Comparison of ENCODE assay signal across 11 cellular contexts in the genomic region with DNA sequence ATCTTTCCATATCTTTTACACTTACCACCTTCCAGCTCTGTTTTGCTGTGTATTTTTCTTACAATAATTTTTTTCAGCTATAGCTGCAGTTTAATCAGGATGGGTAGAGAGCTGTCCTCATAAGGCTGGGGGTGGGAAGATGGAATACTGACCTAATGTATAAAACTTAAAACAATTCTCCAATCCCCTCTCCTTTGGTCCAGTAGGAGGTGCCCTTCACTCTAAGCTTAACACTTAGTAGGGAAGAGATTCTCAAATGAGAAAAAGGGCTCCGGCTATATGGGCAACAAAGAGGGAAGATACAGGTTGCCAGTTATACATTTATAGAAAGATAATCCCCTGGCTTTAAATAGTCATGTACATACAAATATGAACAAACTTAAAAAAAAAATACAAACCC. TPM values are rescaled to one million over a fixed set of nuclear protein-coding genes. Genes with fewer than 3 reads are reported as not detected.
DNase-seq lines count a peak whose midpoint lies in the region; ATAC-seq and TF ChIP-seq lines count a peak whose summit lies in the region.
"Had no signal": no experiment of that assay in that cellular context is flagged by ENCODE, and none has a peak within 500 bp of the region (broad histone marks: within the 10 kb centered on the region; RNA-seq: fewer than 3 reads in every experiment).

No MANE protein-coding gene starts in this region.

- CTCF ChIA-PET in activated CD4-positive, alpha-beta T cell treated with anti-CD3 and anti-CD28 coated beads, Interleukin-2, amount 10 ng/mL, durations not matched to agents 7 days and 5 days (lab: Charles Lee) = interaction anchor here (0.7 to 3.1 kb wide), 6 partner anchors 8 to 134 kb away, joined by 3 to 16 read pairs (median 4); a partner anchor contains a TSS

- peaks cover 30% of the 10 kb centered on the region for H3K4me1 Mint-ChIP-seq in HFFc6 (ENCODE audit: low read depth)
- H3K4me1 Mint-ChIP-seq in activated CD4-positive, alpha-beta T cell treated with anti-CD3 and anti-CD28 coated beads, Interleukin-2, amount 10 ng/mL, durations not matched to agents 7 days and 5 days = peaks cover 47% of the 10 kb centered on the region
- H3K4me1 Mint-ChIP-seq in activated T-helper 17 cell treated with anti-CD3 and anti-CD28 coated beads, Interleukin-2, amount 50 U/mL, for 72 hours = peaks cover 19% of the 10 kb centered on the region

- H3K36me3 Mint-ChIP-seq in HFFc6 (ENCODE audit: low read depth) = peaks cover 25% of the 10 kb centered on the region
- H3K36me3 Mint-ChIP-seq in activated CD4-positive, alpha-beta T cell treated with anti-CD3 and anti-CD28 coated beads, Interleukin-2, amount 10 ng/mL, durations not matched to agents 7 days and 5 days (ENCODE audit: low read depth) = peaks cover 41% of the 10 kb centered on the region
- peaks cover 14% of the 10 kb centered on the region for H3K36me3 Mint-ChIP-seq in activated T-helper 17 cell treated with anti-CD3 and anti-CD28 coated beads, Interleukin-2, amount 50 U/mL, for 72 hours (ENCODE audit: low read depth)

- ATAC-seq in DND-41 (ENCODE audit: insufficient read depth, low read depth) = no peak
- no peak for ATAC-seq in activated T-helper 17 cell treated with anti-CD3 and anti-CD28 coated beads, Interleukin-2, amount 50 U/mL, for 72 hours (replicated peaks)

- no peak overlapping the region for H2AFZ ChIP-seq in DND-41 (ENCODE audit: low read depth, low read length)

- intact Hi-C loops in cardiac septum (cut with DNase I) = no loop called here

- peaks cover 14% of the 10 kb centered on the region for H4K20me1 ChIP-seq in DND-41 (ENCODE audit: insufficient read depth, low read length)

- no peak overlapping the region for H3K4me2 ChIP-seq in DND-41 (ENCODE audit: insufficient read depth, low read length)

- H3K4me1 ChIP-seq in DND-41 (ENCODE audit: insufficient read depth, low read length) = peaks cover 54% of the 10 kb centered on the region

- no peaks in the 10 kb centered on the region for H3K9me3 ChIP-seq in DND-41 (ENCODE audit: insufficient read depth, low read length, severe bottlenecking)

- H3K9me3 Mint-ChIP-seq in HFFc6 = no peaks in the 10 kb centered on the region
- no peaks in the 10 kb centered on the region for H3K9me3 Mint-ChIP-seq in activated CD4-positive, alpha-beta T cell treated with anti-CD3 and anti-CD28 coated beads, Interleukin-2, amount 10 ng/mL, durations not matched to agents 7 days and 5 days
- no peaks in the 10 kb centered on the region for H3K9me3 Mint-ChIP-seq in activated T-helper 17 cell treated with anti-CD3 and anti-CD28 coated beads, Interleukin-2, amount 50 U/mL, for 72 hours
- H3K9me3 Mint-ChIP-seq: naive B cell had no signal

- POLR2A ChIA-PET in activated CD4-positive, alpha-beta T cell treated with anti-CD3 and anti-CD28 coated beads, Interleukin-2, amount 10 ng/mL, durations not matched to agents 7 days and 5 days (lab: Charles Lee) = interaction anchor here (0.7 kb wide), 1 partner anchor 109 kb away, joined by 5 read pairs; no protein-coding TSS in a partner anchor

- no peaks in the 10 kb centered on the region; the same call in 1 of the 2 replicates for H3K27me3 Mint-ChIP-seq in HFFc6 (ENCODE audit: insufficient read depth)
- no peaks in the 10 kb centered on the region for H3K27me3 Mint-ChIP-seq in activated CD4-positive, alpha-beta T cell treated with anti-CD3 and anti-CD28 coated beads, Interleukin-2, amount 10 ng/mL, durations not matched to agents 7 days and 5 days
- no peaks in the 10 kb centered on the region for H3K27me3 Mint-ChIP-seq in activated T-helper 17 cell treated with anti-CD3 and anti-CD28 coated beads, Interleukin-2, amount 50 U/mL, for 72 hours
- H3K27me3 Mint-ChIP-seq: naive B cell had no signal

- no peak overlapping the region for H3K27ac ChIP-seq in DND-41 (ENCODE audit: low read length)

- no peak overlapping the region for H3K9ac ChIP-seq in DND-41 (ENCODE audit: low read depth, low read length)

- H3K4me3 Mint-ChIP-seq in HFFc6 = no peak overlapping the region
- no peak overlapping the region for H3K4me3 Mint-ChIP-seq in activated CD4-positive, alpha-beta T cell treated with anti-CD3 and anti-CD28 coated beads, Interleukin-2, amount 10 ng/mL, durations not matched to agents 7 days and 5 days
- no peak overlapping the region for H3K4me3 Mint-ChIP-seq in activated T-helper 17 cell treated with anti-CD3 and anti-CD28 coated beads, Interleukin-2, amount 50 U/mL, for 72 hours

- DNase-seq in DND-41 = no peak
- no peak for DNase-seq in HFFc6
- peak; percentile 21 for DNase-seq in amniotic epithelial cell (ENCODE audit: low read depth)
- DNase-seq in kidney epithelial cell (ENCODE audit: low read depth) = no peak
- no peak for DNase-seq in activated CD4-positive, alpha-beta T cell treated with anti-CD3 and anti-CD28 coated beads, Interleukin-2, amount 10 ng/mL, durations not matched to agents 7 days and 5 days
- DNase-seq in cerebellum (ENCODE audit: low spot score) = no peak
- DNase-seq in cardiac septum (ENCODE audit: low spot score) = no peak
- DNase-seq: cortex of kidney, naive B cell, T-helper 1 cell had no signal

- no peak overlapping the region for H3K27ac Mint-ChIP-seq in HFFc6
- no peak overlapping the region for H3K27ac Mint-ChIP-seq in activated CD4-positive, alpha-beta T cell treated with anti-CD3 and anti-CD28 coated beads, Interleukin-2, amount 10 ng/mL, durations not matched to agents 7 days and 5 days
- no peak overlapping the region for H3K27ac Mint-ChIP-seq in activated T-helper 17 cell treated with anti-CD3 and anti-CD28 coated beads, Interleukin-2, amount 50 U/mL, for 72 hours

- no peak overlapping the region for H3K4me3 ChIP-seq in DND-41 (ENCODE audit: low read depth in 1 of 2, low read length in 2 of 2)
- no peak overlapping the region for H3K4me3 ChIP-seq in kidney epithelial cell (ENCODE audit: low read depth, low read length)

- TF ChIP-seq CTCF in DND-41 (IDR thresholded peaks at IDR 0.05; ENCODE audit: borderline replicate concordance, extremely low read depth, low read length, poor library complexity, severe bottlenecking) (peak; percentile 32), HFFc6 (IDR thresholded peaks at IDR 0.05) (peak; percentile 64), kidney epithelial cell (IDR thresholded peaks at IDR 0.05; ENCODE audit: insufficient read depth, low read length, poor library complexity, severe bottlenecking) (peak; percentile 17)

- H3K36me3 ChIP-seq in DND-41 (ENCODE audit: insufficient read depth, low read length) (peaks cover 70% of the 10 kb centered on the region), kidney epithelial cell (ENCODE audit: control insufficient read depth, insufficient read depth, low read length) (peaks cover 2% of the 10 kb centered on the region)

- H3K27me3 ChIP-seq in DND-41 (ENCODE audit: insufficient read depth, low read length, poor library complexity) (no peaks in the 10 kb centered on the region), kidney epithelial cell (ENCODE audit: control insufficient read depth, insufficient read depth, low read length) (no peaks in the 10 kb centered on the region)

- peaks cover 76% of the 10 kb centered on the region for H3K79me2 ChIP-seq in DND-41 (ENCODE audit: insufficient read depth, low read length)

RNA-seq across cellular contexts. Expression of a gene that starts 2.8 kb away (rescaled TPM):
- total RNA-seq in HFFc6 (2021; fragmentation: NEBNext Ultra II Directional; extraction: Animal tissue kit (Norgen Biotek cat#: 25700)) = 100 to 1,000 TPM in 1 of 6 experiments, 10 to 100 TPM in 5; 79.9 to 100 (median 90.1) TPM
- 37.0 and 42.6 TPM in 2 replicates for total RNA-seq in kidney epithelial cell
- total RNA-seq in activated CD4-positive, alpha-beta T cell treated with anti-CD3 and anti-CD28 coated beads, Interleukin-2, amount 10 ng/mL, durations not matched to agents 7 days and 5 days = 10 to 100 TPM; 52.7 to 67.1 TPM
- 8.3 TPM for total RNA-seq in cerebellum
- 23.0 TPM for total RNA-seq in cardiac septum
- total RNA-seq in activated T-helper 17 cell treated with anti-CD3 and anti-CD28 coated beads, Interleukin-2, amount 50 U/mL, for 72 hours = 10 to 100 TPM; 26.5 to 40.2 TPM

RNA-seq across cellular contexts. Expression of a gene that starts 3.2 kb away (rescaled TPM):
- 10 to 100 TPM; 68.9 to 85.5 (median 78.4) TPM for total RNA-seq in HFFc6 (2021; fragmentation: NEBNext Ultra II Directional; extraction: Animal tissue kit (Norgen Biotek cat#: 25700))
- 123 and 141 TPM in 2 replicates for total RNA-seq in kidney epithelial cell
- total RNA-seq in activated CD4-positive, alpha-beta T cell treated with anti-CD3 and anti-CD28 coated beads, Interleukin-2, amount 10 ng/mL, durations not matched to agents 7 days and 5 days = 100 to 1,000 TPM in 1 of 2 experiments, 10 to 100 TPM in 1; 87.5 to 102 TPM
- total RNA-seq in cerebellum = 52.0 TPM
- total RNA-seq in cardiac septum = 56.2 TPM
- 100 to 1,000 TPM in 1 of 2 donors, 10 to 100 TPM in 1; 63.6 to 103 TPM for total RNA-seq in activated T-helper 17 cell treated with anti-CD3 and anti-CD28 coated beads, Interleukin-2, amount 50 U/mL, for 72 hours

RNA-seq across cellular contexts. Expression of a gene that starts 8.7 kb away (rescaled TPM):
- 10 to 100 TPM; 31.7 to 33.5 (median 32.5) TPM for total RNA-seq in HFFc6 (2021; fragmentation: NEBNext Ultra II Directional; extraction: Animal tissue kit (Norgen Biotek cat#: 25700))
- total RNA-seq in kidney epithelial cell (35.3 and 36.9 TPM in 2 replicates), cerebellum (23.0 TPM), cardiac septum (18.4 TPM)
- total RNA-seq in activated CD4-positive, alpha-beta T cell treated with anti-CD3 and anti-CD28 coated beads, Interleukin-2, amount 10 ng/mL, durations not matched to agents 7 days and 5 days = 10 to 100 TPM; 32.6 to 35.8 TPM
- 10 to 100 TPM; 30.7 to 33.0 TPM for total RNA-seq in activated T-helper 17 cell treated with anti-CD3 and anti-CD28 coated beads, Interleukin-2, amount 50 U/mL, for 72 hours

RNA-seq across cellular contexts. Expression of a gene that starts 22.1 kb away (rescaled TPM):
- 10 to 100 TPM; 13.7 to 24.7 (median 21.4) TPM for total RNA-seq in HFFc6 (2021; fragmentation: NEBNext Ultra II Directional; extraction: Animal tissue kit (Norgen Biotek cat#: 25700))
- total RNA-seq in kidney epithelial cell (0.07 and 0.08 TPM in 2 replicates), cerebellum (0.18 TPM), cardiac septum (1.6 TPM)
- total RNA-seq in activated CD4-positive, alpha-beta T cell treated with anti-CD3 and anti-CD28 coated beads, Interleukin-2, amount 10 ng/mL, durations not matched to agents 7 days and 5 days = not detected
- not detected for total RNA-seq in activated T-helper 17 cell treated with anti-CD3 and anti-CD28 coated beads, Interleukin-2, amount 50 U/mL, for 72 hours
